7 cellular contexts compared by ENCODE assay signal in the genomic region with DNA sequence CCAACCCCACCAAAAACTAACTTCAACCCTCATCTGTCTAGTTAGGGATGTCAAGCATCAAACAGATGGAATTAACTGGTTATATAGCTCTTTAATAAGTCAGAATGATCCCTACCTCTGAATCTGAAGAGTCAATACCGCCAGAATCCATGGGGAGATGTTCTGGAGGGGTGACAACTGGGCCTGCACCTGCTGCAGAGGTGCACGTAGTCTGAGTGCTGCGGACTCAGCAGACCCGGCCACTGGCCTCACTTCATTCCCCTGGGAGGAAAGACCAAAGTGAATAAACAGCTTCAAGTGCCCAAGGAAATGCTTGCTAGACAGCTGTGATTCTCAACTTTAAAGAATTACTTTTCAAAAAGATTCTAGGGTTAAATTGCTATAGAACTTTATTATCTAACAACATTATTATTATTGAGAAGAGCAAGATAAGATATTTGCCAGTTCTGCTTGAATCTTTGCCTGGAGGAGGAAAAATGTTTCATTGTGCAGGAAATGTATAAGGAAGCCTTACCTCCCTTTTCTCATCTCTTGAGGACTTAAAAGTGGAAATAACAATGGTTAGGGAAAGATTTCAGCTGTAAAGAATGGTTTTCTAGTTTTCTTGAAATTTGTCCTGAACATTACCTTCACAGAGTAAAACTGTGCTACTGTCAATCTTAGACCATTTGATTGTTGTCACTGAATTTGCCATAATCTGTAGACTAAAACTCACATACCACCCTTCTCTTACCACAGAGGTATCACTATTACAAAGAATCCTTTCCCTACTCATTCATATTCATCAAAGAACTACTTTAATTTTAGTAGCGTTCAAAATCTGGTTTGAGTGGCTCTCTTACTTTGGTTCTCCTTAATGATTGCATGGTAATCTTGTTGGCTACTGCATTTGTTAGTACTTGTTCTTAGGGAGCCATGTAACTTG. TPM values are rescaled to one million over a fixed set of nuclear protein-coding genes. Genes with fewer than 3 reads are reported as not detected.
DNase-seq lines count a peak whose midpoint lies in the region; ATAC-seq, FAIRE-seq and TF ChIP-seq lines count a peak whose summit lies in the region.

No MANE protein-coding gene starts in this region.

- TF ChIP-seq CTCF in DND-41 (IDR thresholded peaks at IDR 0.05; ENCODE audit: borderline replicate concordance, extremely low read depth, low read length, poor library complexity, severe bottlenecking) (no peak), MM.1S (IDR thresholded peaks at IDR 0.05; ENCODE audit: low read length) (no peak), colonic mucosa (IDR thresholded peaks at IDR 0.05) (no peak), parathyroid adenoma (IDR thresholded peaks at IDR 0.05) (no peak)

- H3K4me2 ChIP-seq in DND-41 (ENCODE audit: insufficient read depth, low read length) (peak overlapping the region; percentile 64), MM.1S (ENCODE audit: low read depth, low read length) (peak overlapping the region; percentile 80), parathyroid adenoma (ENCODE audit: low read length) (no peak overlapping the region)

- no peaks in the 10 kb centered on the region for H3K9me2 ChIP-seq in MM.1S (replicated peaks; ENCODE audit: insufficient read depth, low read length)

- H3K27ac ChIP-seq in DND-41 (ENCODE audit: low read length): peak overlapping the region; percentile 49
- peak overlapping the region; percentile 96 for H3K27ac ChIP-seq in MM.1S (ENCODE audit: low read length)
- no peak overlapping the region for H3K27ac ChIP-seq in colonic mucosa
- H3K27ac ChIP-seq in parathyroid adenoma: peak overlapping the region; percentile 9

- DNase-seq in DND-41: peak; percentile 10
- DNase-seq in MM.1S: peak; percentile 39
- no peak for DNase-seq in colonic mucosa
- DNase-seq in GM19239 (ENCODE audit: insufficient read length, low spot score): no peak
- no peak for DNase-seq in stimulated activated CD4-positive, alpha-beta T cell treated with anti-CD3 and anti-CD28 coated beads, Interleukin-4, amount 100 ng/mL, for 24 hours

- no peak for FAIRE-seq in GM19239 (lab: Jason Lieb, UNC)

- peak overlapping the region; percentile 98 for H3K9ac ChIP-seq in DND-41 (ENCODE audit: low read depth, low read length)
- peak overlapping the region; percentile 100 for H3K9ac ChIP-seq in MM.1S (ENCODE audit: low read length)
- H3K9ac ChIP-seq in colonic mucosa (ENCODE audit: low read depth in 2 of 2, low read length in 2 of 2): peak overlapping the region; percentile 1 to 29
- H3K9ac ChIP-seq in parathyroid adenoma: no peak overlapping the region

- peaks cover 79% of the 10 kb centered on the region for H3K79me2 ChIP-seq in DND-41 (ENCODE audit: insufficient read depth, low read length)
- peaks cover 68% of the 10 kb centered on the region for H3K79me2 ChIP-seq in MM.1S (ENCODE audit: low read length)
- peaks cover 17% of the 10 kb centered on the region for H3K79me2 ChIP-seq in parathyroid adenoma

- H3K9me3 ChIP-seq in DND-41 (ENCODE audit: insufficient read depth, low read length, severe bottlenecking) (no peaks in the 10 kb centered on the region), MM.1S (replicated peaks; ENCODE audit: insufficient read depth, low read length) (no peaks in the 10 kb centered on the region), colonic mucosa (no peaks in the 10 kb centered on the region), parathyroid adenoma (ENCODE audit: control insufficient read depth, low read length) (no peaks in the 10 kb centered on the region)

- H3K4me1 ChIP-seq in DND-41 (ENCODE audit: insufficient read depth, low read length): peaks cover 67% of the 10 kb centered on the region
- peaks cover 49% of the 10 kb centered on the region for H3K4me1 ChIP-seq in MM.1S (ENCODE audit: low read length)
- no peaks in the 10 kb centered on the region for H3K4me1 ChIP-seq in colonic mucosa
- peaks cover 13% of the 10 kb centered on the region for H3K4me1 ChIP-seq in parathyroid adenoma

- H4K20me1 ChIP-seq in DND-41 (ENCODE audit: insufficient read depth, low read length) (peaks cover 55% of the 10 kb centered on the region), MM.1S (ENCODE audit: insufficient read depth, low read length) (peaks cover 17% of the 10 kb centered on the region)

- H3K4me3 ChIP-seq in DND-41 (ENCODE audit: low read depth in 1 of 2, low read length in 2 of 2) (peak overlapping the region; percentile 28 to 65; a peak in 3 of 4 replicates), MM.1S (ENCODE audit: low read length) (peak overlapping the region; percentile 77), colonic mucosa (no peak overlapping the region), parathyroid adenoma (ENCODE audit: low read depth, low read length) (no peak overlapping the region)

- no peaks in the 10 kb centered on the region for H3K27me3 ChIP-seq in DND-41 (ENCODE audit: insufficient read depth, low read length, poor library complexity)
- H3K27me3 ChIP-seq in MM.1S (replicated peaks; ENCODE audit: insufficient read depth, low read length): no peaks in the 10 kb centered on the region
- no peaks in the 10 kb centered on the region for H3K27me3 ChIP-seq in colonic mucosa
- H3K27me3 ChIP-seq in parathyroid adenoma (ENCODE audit: control insufficient read depth, insufficient read depth, low read length): no peaks in the 10 kb centered on the region

- no peak for ATAC-seq in DND-41 (ENCODE audit: insufficient read depth, low read depth)
- ATAC-seq in HG03521 (IDR thresholded peaks at IDR 0.05; ENCODE audit: unreplicated experiment): no peak

- intact Hi-C loops in colonic mucosa (cut with DNase I): no loop called here

- peaks cover 94% of the 10 kb centered on the region for H3F3A ChIP-seq in MM.1S (ENCODE audit: insufficient read depth, low read length)

- H3K36me3 ChIP-seq in DND-41 (ENCODE audit: insufficient read depth, low read length) (peaks cover 68% of the 10 kb centered on the region), MM.1S (replicated peaks; ENCODE audit: insufficient read depth, low read length) (peaks cover 23% of the 10 kb centered on the region), colonic mucosa (peaks cover 20% of the 10 kb centered on the region), parathyroid adenoma (ENCODE audit: control insufficient read depth, insufficient read depth, low read length) (no peaks in the 10 kb centered on the region)

- H2AFZ ChIP-seq in DND-41 (ENCODE audit: low read depth, low read length) (no peak overlapping the region), MM.1S (ENCODE audit: low read length) (no peak overlapping the region), parathyroid adenoma (no peak overlapping the region)

RNA-seq across cellular contexts. Expression of gene XBP1, which starts 4.2 kb away (rescaled TPM):
- 100 to 1,000 TPM; 210 to 251 TPM for total RNA-seq in colonic mucosa

RNA-seq across cellular contexts. Expression of gene CCDC117, which starts 23.7 kb away (rescaled TPM):
- 10 to 100 TPM; 21.2 to 24.9 TPM for total RNA-seq in colonic mucosa

RNA-seq across cellular contexts. Expression of gene HSCB, which starts 54.4 kb away (rescaled TPM):
- 10 to 100 TPM; 11.7 to 15.6 TPM for total RNA-seq in colonic mucosa

RNA-seq across cellular contexts. Expression of gene CHEK2, which starts 54.6 kb away (rescaled TPM):
- total RNA-seq in colonic mucosa: 10 to 100 TPM; 12.2 to 36.0 TPM

Comparison
In these comparisons a context has a peak if more than half of its experiments do, and no peak if none do; other contexts are left out.
1. DNase-seq: peak in DND-41 (single experiment) and MM.1S (single experiment); none in colonic mucosa (single experiment), GM19239 (single experiment) and stimulated activated CD4-positive, alpha-beta T cell treated with anti-CD3 and anti-CD28 coated beads, Interleukin-4, amount 100 ng/mL, for 24 hours (single experiment).
2. H3K4me3 ChIP-seq: peak in DND-41 (2 of 2) and MM.1S (single experiment); none in colonic mucosa (single experiment) and parathyroid adenoma (single experiment).